16 cellular contexts compared by ENCODE assay signal in the genomic region with DNA sequence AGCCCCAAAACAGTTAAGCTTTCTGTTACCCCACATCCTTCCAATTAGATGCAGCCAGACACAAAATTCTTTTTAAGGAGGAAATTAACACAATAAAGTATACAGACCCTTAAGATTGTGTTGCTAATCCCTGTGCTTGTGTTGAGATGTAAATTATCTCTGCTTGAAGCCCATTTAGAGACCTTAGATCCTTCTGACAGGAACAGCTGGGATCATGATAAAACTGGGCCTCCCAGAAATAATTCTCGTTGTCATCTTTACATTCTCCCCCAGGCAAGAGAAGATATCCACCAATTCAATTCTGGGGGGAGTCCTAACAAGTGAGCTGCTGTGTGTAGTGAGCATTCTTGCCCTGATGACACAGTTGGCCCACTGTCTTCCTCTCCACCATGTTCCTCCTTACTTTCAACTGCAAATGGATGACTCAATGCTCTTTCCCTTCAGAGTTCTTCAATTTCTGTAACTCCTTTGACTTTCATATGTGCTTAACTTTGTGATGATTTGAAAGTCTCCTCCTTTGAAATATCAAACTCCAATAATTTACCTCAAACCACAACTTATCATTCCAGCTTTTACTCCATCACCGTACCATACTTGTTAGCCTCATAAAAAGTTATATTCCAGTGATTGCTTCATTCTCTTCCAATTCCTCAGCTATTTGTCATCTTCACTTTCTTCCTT.
DNase-seq lines count a peak whose midpoint lies in the region; ATAC-seq and TF ChIP-seq lines count a peak whose summit lies in the region.
"Had no signal": no experiment of that assay in that cellular context is flagged by ENCODE, and none has a peak within 500 bp of the region (broad histone marks: within the 10 kb centered on the region; RNA-seq: fewer than 3 reads in every experiment).

No MANE protein-coding gene starts in this region.

- no peaks in the 10 kb centered on the region for H3K27me3 Mint-ChIP-seq in Caco-2 (ENCODE audit: insufficient read depth, unreplicated experiment)

- H3K4me1 ChIP-seq in Caco-2 = peaks cover 34% of the 10 kb centered on the region
- no peaks in the 10 kb centered on the region for H3K4me1 ChIP-seq in psoas muscle
- H3K4me1 ChIP-seq in sigmoid colon = no peaks in the 10 kb centered on the region
- H3K4me1 ChIP-seq in stomach = no peaks in the 10 kb centered on the region
- H3K4me1 ChIP-seq: colonic mucosa, upper lobe of left lung had no signal

- H3K9me3 Mint-ChIP-seq in Caco-2 (ENCODE audit: unreplicated experiment) = peaks cover 37% of the 10 kb centered on the region

- H3K27ac ChIP-seq in psoas muscle = no peak overlapping the region
- no peak overlapping the region for H3K27ac ChIP-seq in sigmoid colon
- no peak overlapping the region for H3K27ac ChIP-seq in stomach
- H3K27ac ChIP-seq: colonic mucosa, upper lobe of left lung had no signal

- TF ChIP-seq POLR2A in sigmoid colon (IDR thresholded peaks at IDR 0.05) (no peak), stomach (IDR thresholded peaks at IDR 0.05) (no peak)

- WGBS in psoas muscle, 3 donors = 43 to 55% (median 51%) methylated on average over 2 of the region's 2 CpGs
- 59 to 67% methylated on average over 2 of the region's 2 CpGs for WGBS in sigmoid colon, 2 donors
- WGBS in stomach, 5 donors = 52 to 67% (median 55%) methylated on average over 2 of the region's 2 CpGs

- no peak overlapping the region for H3K4me3 Mint-ChIP-seq in Caco-2 (ENCODE audit: unreplicated experiment)

- no peak for ATAC-seq in psoas muscle
- ATAC-seq in GM21619 (IDR thresholded peaks at IDR 0.05; ENCODE audit: unreplicated experiment) = no peak
- ATAC-seq: left colon had no signal

- H3K27ac Mint-ChIP-seq in Caco-2 (ENCODE audit: unreplicated experiment) = peak overlapping the region; percentile 71

- H3K4me1 Mint-ChIP-seq in Caco-2 (ENCODE audit: low read depth, unreplicated experiment) = peaks cover 24% of the 10 kb centered on the region

- TF ChIP-seq CTCF in Caco-2 (IDR thresholded peaks at IDR 0.05; ENCODE audit: insufficient read depth in 1 of 2, low read depth in 1 of 2, low read length in 1 of 2, severe bottlenecking in 1 of 2, unreplicated experiment in 1 of 2) = no peak
- TF ChIP-seq CTCF in psoas muscle (IDR thresholded peaks at IDR 0.05) = no peak
- no peak for TF ChIP-seq CTCF in sigmoid colon (IDR thresholded peaks at IDR 0.05)
- TF ChIP-seq CTCF in stomach (IDR thresholded peaks at IDR 0.05) = no peak

- intact Hi-C loops in Caco-2 (cut with micrococcal nuclease; ENCODE audit: unreplicated experiment) (no loop called here), psoas muscle (cut with DNase I) (no loop called here), sigmoid colon (cut with DNase I) (no loop called here), stomach (cut with DNase I; ENCODE audit: low total_unique reads) (no loop called here)

- no peaks in the 10 kb centered on the region; the same call in 1 of the 2 replicates for H3K36me3 ChIP-seq in Caco-2 (ENCODE audit: control insufficient read depth, insufficient read depth, low read length)
- no peaks in the 10 kb centered on the region for H3K36me3 ChIP-seq in psoas muscle (ENCODE audit: insufficient read depth in 1 of 2, low read depth in 1 of 2)
- no peaks in the 10 kb centered on the region for H3K36me3 ChIP-seq in sigmoid colon
- no peaks in the 10 kb centered on the region for H3K36me3 ChIP-seq in stomach
- H3K36me3 ChIP-seq: colonic mucosa, upper lobe of left lung had no signal

- CTCF ChIA-PET in Caco-2 (lab: Charles Lee) = no interaction called here

- peaks cover 20% of the 10 kb centered on the region for H3K36me3 Mint-ChIP-seq in Caco-2 (ENCODE audit: insufficient read depth, unreplicated experiment)

- no TSS peak for BruUV-seq in Caco-2 (replicated peaks; lab: Mats Ljungman, UMichigan)

- H3K27me3 ChIP-seq in Caco-2 (replicated peaks; ENCODE audit: control insufficient read depth, insufficient read depth, low read length) = no peaks in the 10 kb centered on the region
- H3K27me3 ChIP-seq in psoas muscle (ENCODE audit: insufficient read depth in 3 of 3, low read length in 2 of 3) = no peaks in the 10 kb centered on the region
- H3K27me3 ChIP-seq in sigmoid colon = no peaks in the 10 kb centered on the region
- no peaks in the 10 kb centered on the region for H3K27me3 ChIP-seq in stomach
- H3K27me3 ChIP-seq: colonic mucosa, upper lobe of left lung had no signal

- POLR2A ChIA-PET in Caco-2 (lab: Charles Lee) = interaction anchor here (0.6 kb wide), 1 partner anchor 211 kb away, joined by 3 read pairs; no protein-coding TSS in a partner anchor

- DNase-seq in Caco-2 = no peak
- peak; percentile 43 for DNase-seq in LoVo (ENCODE audit: low spot score)
- DNase-seq in amniotic epithelial cell (ENCODE audit: low read depth) = peak; percentile 50
- peak; percentile 33 for DNase-seq in iPS-NIHi7 (ENCODE audit: extremely low spot score)
- no peak for DNase-seq in psoas muscle
- DNase-seq in sigmoid colon = no peak
- DNase-seq in stomach = no peak
- DNase-seq: activated gamma-delta T cell; anterior cingulate cortex; colonic mucosa; left colon; NCI-H1930; NCI-H510A treated with DMSO at 0.1 percent for 48 hours; stimulated activated CD4-positive, alpha-beta T cell treated with anti-CD3 and anti-CD28 coated beads, Interleukin-4, amount 100 ng/mL, for 4 hours; upper lobe of left lung had no signal

- peaks cover 25% of the 10 kb centered on the region for H3K9me3 ChIP-seq in Caco-2
- H3K9me3 ChIP-seq in psoas muscle = peaks cover 4% of the 10 kb centered on the region
- H3K9me3 ChIP-seq in sigmoid colon = peaks cover 0 to 5% (median 0%) of the 10 kb centered on the region in 4 donors
- H3K9me3 ChIP-seq in stomach = peaks cover 0 to 21% (median 11%) of the 10 kb centered on the region in 4 donors
- H3K9me3 ChIP-seq: colonic mucosa, upper lobe of left lung had no signal

- TF ChIP-seq EP300 in sigmoid colon (IDR thresholded peaks at IDR 0.05) (no peak), stomach (IDR thresholded peaks at IDR 0.05) (no peak)

- H3K4me3 ChIP-seq in Caco-2 (ENCODE audit: low read depth, low read length) (no peak overlapping the region), psoas muscle (no peak overlapping the region), sigmoid colon (no peak overlapping the region), stomach (no peak overlapping the region)
- H3K4me3 ChIP-seq: colonic mucosa, upper lobe of left lung had no signal

Comparison
In these comparisons a context has a peak if more than half of its experiments do, and no peak if none do; other contexts are left out.
1. DNase-seq: peak in LoVo (single experiment), amniotic epithelial cell (single experiment) and iPS-NIHi7 (single experiment); none in Caco-2 (0 of 2), psoas muscle (0 of 2), sigmoid colon (single experiment) and stomach (single experiment).